ENCODE assay signal across 8 cellular contexts in the genomic region with DNA sequence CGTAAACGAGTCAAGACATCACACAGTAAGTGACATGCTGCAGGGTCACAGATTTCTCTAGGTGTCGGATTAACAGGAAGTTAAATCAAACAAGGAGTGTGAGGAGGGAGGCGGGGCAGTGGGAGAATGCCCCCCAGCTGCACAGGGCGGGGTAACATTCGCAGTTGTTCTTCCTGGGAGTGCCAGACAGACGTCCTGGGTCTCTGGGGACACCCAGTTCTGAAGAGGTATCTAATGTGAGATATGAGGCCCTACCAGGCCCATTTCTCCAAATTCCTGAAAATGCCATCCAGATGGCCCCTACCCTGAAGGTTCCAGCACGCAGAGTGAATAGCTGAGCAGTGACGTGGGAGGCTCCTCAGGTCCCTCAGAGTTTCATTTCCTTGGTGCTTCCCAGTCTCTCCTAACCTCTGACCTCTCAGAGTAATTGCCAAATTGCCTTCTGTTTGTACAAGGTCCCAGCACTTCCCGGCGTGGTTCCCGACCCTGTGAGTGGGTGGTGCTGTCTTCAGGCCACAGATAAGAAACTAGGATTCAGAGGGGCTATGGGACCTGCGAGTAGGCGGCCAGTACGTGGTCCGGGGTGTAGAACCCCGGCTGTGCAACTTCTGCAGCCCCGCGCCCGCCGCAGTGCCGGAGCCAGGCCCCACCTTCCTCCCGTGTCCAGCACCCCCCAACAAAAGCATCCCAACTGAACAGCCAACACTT. TPM values are rescaled to one million over a fixed set of nuclear protein-coding genes. Genes with fewer than 3 reads are reported as not detected.
DNase-seq lines count a peak whose midpoint lies in the region; ATAC-seq and TF ChIP-seq lines count a peak whose summit lies in the region.

No MANE protein-coding gene starts in this region.

- H4K91ac ChIP-seq in trophoblast cell (ENCODE audit: low read depth, low read length) = peak overlapping the region; percentile 31

- peak overlapping the region; percentile 47 for H2AK5ac ChIP-seq in trophoblast cell (ENCODE audit: low read length)

- peaks cover 36% of the 10 kb centered on the region for H3K4me1 Mint-ChIP-seq in activated T-helper 1 cell treated with anti-CD3 and anti-CD28 coated beads, Interleukin-12 subunit alpha, Interleukin-12 subunit beta, Interleukin-2, Interleukin-4 antibody, amounts not matched to agents 30 ng/mL and 10 ng/mL and 1 ng/mL, durations not matched to agents 14 hours and 24 hours and 36 hours (ENCODE audit: low read depth)

- H3K27ac ChIP-seq in DOHH2 (ENCODE audit: low read depth, low read length) (no peak overlapping the region), HUES64 (ENCODE audit: low read depth, low read length) (peak overlapping the region; percentile 5; the same call in 1 of the 2 replicates), cardiac muscle cell (peak overlapping the region; percentile 79), trophoblast cell (ENCODE audit: low read depth, low read length) (peak overlapping the region; percentile 66)

- H3K9me2 ChIP-seq in DOHH2 (replicated peaks; ENCODE audit: control insufficient read depth, low read length) = no peaks in the 10 kb centered on the region

- H2BK5ac ChIP-seq in trophoblast cell (ENCODE audit: low read depth, low read length, poor library complexity) = peak overlapping the region; percentile 65

- no peaks in the 10 kb centered on the region for H3K9me3 Mint-ChIP-seq in activated T-helper 1 cell treated with anti-CD3 and anti-CD28 coated beads, Interleukin-12 subunit alpha, Interleukin-12 subunit beta, Interleukin-2, Interleukin-4 antibody, amounts not matched to agents 30 ng/mL and 10 ng/mL and 1 ng/mL, durations not matched to agents 14 hours and 24 hours and 36 hours

- peak overlapping the region; percentile 84 for H3K14ac ChIP-seq in trophoblast cell (ENCODE audit: low read length)

- H3K9ac ChIP-seq in HUES64 (ENCODE audit: low read depth, low read length) (peak overlapping the region; percentile 77), trophoblast cell (ENCODE audit: low read length) (peak overlapping the region; percentile 6)

- peaks cover 13% of the 10 kb centered on the region for H3K79me1 ChIP-seq in trophoblast cell (ENCODE audit: low read length)

- H3K4me2 ChIP-seq in DOHH2 (ENCODE audit: low read length) (peak overlapping the region; percentile 71), trophoblast cell (ENCODE audit: low read length) (peak overlapping the region; percentile 70)

- peaks cover 21% of the 10 kb centered on the region for H3K36me3 Mint-ChIP-seq in activated T-helper 1 cell treated with anti-CD3 and anti-CD28 coated beads, Interleukin-12 subunit alpha, Interleukin-12 subunit beta, Interleukin-2, Interleukin-4 antibody, amounts not matched to agents 30 ng/mL and 10 ng/mL and 1 ng/mL, durations not matched to agents 14 hours and 24 hours and 36 hours (ENCODE audit: low read depth)

- peak overlapping the region; percentile 70 for H3K4me3 ChIP-seq in DOHH2 (ENCODE audit: low read length)
- H3K4me3 ChIP-seq in HUES64 (ENCODE audit: low read length) = peak overlapping the region; percentile 85
- H3K4me3 ChIP-seq in cardiac muscle cell = peak overlapping the region; percentile 89
- H3K4me3 ChIP-seq in trophoblast cell (ENCODE audit: low read depth, low read length) = peak overlapping the region; percentile 93

- ATAC-seq in GM21390 (IDR thresholded peaks at IDR 0.05; ENCODE audit: unreplicated experiment) (no peak), HG03432 (IDR thresholded peaks at IDR 0.05; ENCODE audit: unreplicated experiment) (no peak)

- H2BK12ac ChIP-seq in trophoblast cell (ENCODE audit: low read length) = peak overlapping the region; percentile 24

- no peak overlapping the region for H3K23ac ChIP-seq in trophoblast cell (ENCODE audit: low read length)

- no peak overlapping the region for H2AFZ ChIP-seq in trophoblast cell (ENCODE audit: insufficient read depth, low read length, poor library complexity)

- H2BK120ac ChIP-seq in trophoblast cell (ENCODE audit: insufficient read depth, low read length, poor library complexity) = peak overlapping the region; percentile 59

- H3K4ac ChIP-seq in trophoblast cell (ENCODE audit: low read depth, low read length) = peak overlapping the region; percentile 89

- WGBS in HUES64 = 16% methylated on average over 23 of the region's 23 CpGs
- WGBS in trophoblast cell (ENCODE audit: extremely low coverage, insufficient coverage, insufficient read length) = no CpG with 5 or more reads among the region's 23 CpGs

- intact Hi-C loops in activated T-helper 1 cell treated with anti-CD3 and anti-CD28 coated beads, Interleukin-12 subunit alpha, Interleukin-12 subunit beta, Interleukin-2, Interleukin-4 antibody, amounts not matched to agents 30 ng/mL and 10 ng/mL and 1 ng/mL, durations not matched to agents 14 hours and 24 hours and 36 hours (cut with micrococcal nuclease) = loop anchor here (5.0 kb wide), 3 partner anchors 68 to 1108 kb away; partner anchors contain the start of genes KIF16B and SMIM26

- no peaks in the 10 kb centered on the region for H3K9me3 ChIP-seq in DOHH2 (ENCODE audit: control insufficient read depth, insufficient read depth, low read length)
- no peaks in the 10 kb centered on the region for H3K9me3 ChIP-seq in HUES64 (ENCODE audit: insufficient read depth, low read depth, low read length)
- no peaks in the 10 kb centered on the region for H3K9me3 ChIP-seq in cardiac muscle cell (ENCODE audit: low read depth)
- no peaks in the 10 kb centered on the region for H3K9me3 ChIP-seq in trophoblast cell (ENCODE audit: insufficient read depth, low read depth, low read length)

- peak overlapping the region; percentile 83 for H3K4me3 Mint-ChIP-seq in activated T-helper 1 cell treated with anti-CD3 and anti-CD28 coated beads, Interleukin-12 subunit alpha, Interleukin-12 subunit beta, Interleukin-2, Interleukin-4 antibody, amounts not matched to agents 30 ng/mL and 10 ng/mL and 1 ng/mL, durations not matched to agents 14 hours and 24 hours and 36 hours

- H3K27me3 Mint-ChIP-seq in activated T-helper 1 cell treated with anti-CD3 and anti-CD28 coated beads, Interleukin-12 subunit alpha, Interleukin-12 subunit beta, Interleukin-2, Interleukin-4 antibody, amounts not matched to agents 30 ng/mL and 10 ng/mL and 1 ng/mL, durations not matched to agents 14 hours and 24 hours and 36 hours (ENCODE audit: insufficient read depth) = peaks cover 17% of the 10 kb centered on the region

- H3K79me2 ChIP-seq in DOHH2 (ENCODE audit: control insufficient read depth, low read length) (peaks cover 38% of the 10 kb centered on the region), trophoblast cell (ENCODE audit: control insufficient read depth, insufficient read depth, low read length, poor library complexity) (peaks cover 18% of the 10 kb centered on the region)

- no peak overlapping the region for H4K12ac ChIP-seq in trophoblast cell (ENCODE audit: low read depth, low read length)

- no peak for DNase-seq in activated T-helper 1 cell treated with anti-CD3 and anti-CD28 coated beads, Interleukin-12 subunit alpha, Interleukin-12 subunit beta, Interleukin-2, Interleukin-4 antibody, amounts not matched to agents 30 ng/mL and 10 ng/mL and 1 ng/mL, durations not matched to agents 14 hours and 24 hours and 36 hours (ENCODE audit: low spot score)
- peak; percentile 26 to 78 for DNase-seq in cardiac muscle cell (ENCODE audit: low read depth in 1 of 2, low spot score in 1 of 2)
- peak; percentile 84 to 91 for DNase-seq in trophoblast cell
- DNase-seq in NCI-H1930 (lab: John Stamatoyannopoulos, UW) = no peak

- H3K18ac ChIP-seq in trophoblast cell (ENCODE audit: low read length) = peak overlapping the region; percentile 50

- peak overlapping the region; percentile 42 for H4K8ac ChIP-seq in trophoblast cell (ENCODE audit: low read depth, low read length)

- no peaks in the 10 kb centered on the region for H3F3A ChIP-seq in DOHH2 (ENCODE audit: control insufficient read depth, insufficient read depth)

- peaks cover 13% of the 10 kb centered on the region; the same call in 1 of the 2 replicates for H3K27me3 ChIP-seq in DOHH2 (ENCODE audit: control insufficient read depth, low read length)
- no peaks in the 10 kb centered on the region for H3K27me3 ChIP-seq in HUES64 (ENCODE audit: insufficient read depth, low read length)
- no peaks in the 10 kb centered on the region for H3K27me3 ChIP-seq in cardiac muscle cell
- no peaks in the 10 kb centered on the region for H3K27me3 ChIP-seq in trophoblast cell (ENCODE audit: insufficient read depth, low read length)

- H3K4me1 ChIP-seq in DOHH2 (ENCODE audit: control insufficient read depth, low read length) (peaks cover 20% of the 10 kb centered on the region), HUES64 (ENCODE audit: insufficient read depth, low read length) (peaks cover 16% of the 10 kb centered on the region), cardiac muscle cell (ENCODE audit: low read depth) (peaks cover 9% of the 10 kb centered on the region), trophoblast cell (ENCODE audit: control insufficient read depth in 1 of 2, insufficient read depth in 2 of 2, low read length in 2 of 2) (peaks cover 13 to 25% of the 10 kb centered on the region in 2 experiments)

- peak overlapping the region; percentile 80 for H3K27ac Mint-ChIP-seq in activated T-helper 1 cell treated with anti-CD3 and anti-CD28 coated beads, Interleukin-12 subunit alpha, Interleukin-12 subunit beta, Interleukin-2, Interleukin-4 antibody, amounts not matched to agents 30 ng/mL and 10 ng/mL and 1 ng/mL, durations not matched to agents 14 hours and 24 hours and 36 hours

- no peak for TF ChIP-seq CTCF in DOHH2 (IDR thresholded peaks at IDR 0.05; ENCODE audit: low read depth, low read length, poor library complexity, severe bottlenecking)
- no peak for TF ChIP-seq CTCF in cardiac muscle cell (IDR thresholded peaks at IDR 0.05; ENCODE audit: low read depth, low read length)

- H3K36me3 ChIP-seq in DOHH2 (ENCODE audit: control insufficient read depth, low read length) = peaks cover 22% of the 10 kb centered on the region
- H3K36me3 ChIP-seq in HUES64 (ENCODE audit: insufficient read depth, low read length) = peaks cover 40% of the 10 kb centered on the region
- no peaks in the 10 kb centered on the region for H3K36me3 ChIP-seq in cardiac muscle cell
- peaks cover 19 to 20% of the 10 kb centered on the region in 2 experiments for H3K36me3 ChIP-seq in trophoblast cell (ENCODE audit: control insufficient read depth in 1 of 2, insufficient read depth in 2 of 2, low read length in 2 of 2)

- peaks cover 8% of the 10 kb centered on the region for H4K20me1 ChIP-seq in DOHH2 (ENCODE audit: control insufficient read depth, insufficient read depth, low read depth, low read length)

RNA-seq across cellular contexts. Expression of gene RRBP1, which starts 1.8 kb away (rescaled TPM):
- 69.2 TPM for polyA plus RNA-seq in HUES64 (2013, experiment 1 of 2)
- polyA plus RNA-seq in HUES64 (2013, experiment 2 of 2) = 67.1 TPM
- total RNA-seq in activated T-helper 1 cell treated with anti-CD3 and anti-CD28 coated beads, Interleukin-12 subunit alpha, Interleukin-12 subunit beta, Interleukin-2, Interleukin-4 antibody, amounts not matched to agents 30 ng/mL and 10 ng/mL and 1 ng/mL, durations not matched to agents 14 hours and 24 hours and 36 hours = 54.8 and 56.0 TPM in 2 replicates
- total RNA-seq in cardiac muscle cell = 61.1 and 77.5 TPM in 2 replicates
- 50.4 and 50.7 TPM in 2 replicates for polyA plus RNA-seq in cardiac muscle cell
- polyA plus RNA-seq in trophoblast cell (2013) = 231 and 244 TPM in 2 replicates

RNA-seq across cellular contexts. Expression of gene BANF2, which starts 19.5 kb away (rescaled TPM):
- not detected for polyA plus RNA-seq in HUES64 (2013, experiment 1 of 2)
- polyA plus RNA-seq in HUES64 (2013, experiment 2 of 2) = not detected
- total RNA-seq in activated T-helper 1 cell treated with anti-CD3 and anti-CD28 coated beads, Interleukin-12 subunit alpha, Interleukin-12 subunit beta, Interleukin-2, Interleukin-4 antibody, amounts not matched to agents 30 ng/mL and 10 ng/mL and 1 ng/mL, durations not matched to agents 14 hours and 24 hours and 36 hours = not detected in 2 replicates
- not detected in 2 replicates for total RNA-seq in cardiac muscle cell
- not detected in 2 replicates for polyA plus RNA-seq in cardiac muscle cell
- polyA plus RNA-seq in trophoblast cell (2013) = not detected in 2 replicates

Comparison
In these comparisons a context has a peak if more than half of its experiments do, and no peak if none do; other contexts are left out.
1. DNase-seq: peak in cardiac muscle cell (2 of 2) and trophoblast cell (2 of 2); none in activated T-helper 1 cell treated with anti-CD3 and anti-CD28 coated beads, Interleukin-12 subunit alpha, Interleukin-12 subunit beta, Interleukin-2, Interleukin-4 antibody, amounts not matched to agents 30 ng/mL and 10 ng/mL and 1 ng/mL, durations not matched to agents 14 hours and 24 hours and 36 hours (single experiment) and NCI-H1930 (0 of 2).
2. Peak in every context shown above with its lines, with median percentiles within 50 percentile points of each other: H3K4me3 ChIP-seq.